1 cellular context compared by ENCODE assay signal in genomic region chr20:25237610-25238318, GRCh38.
TF ChIP-seq lines count a peak whose summit lies in the region.

No MANE protein-coding gene starts in this region.

TF ChIP-seq in K562, 482 proteins besides CTCF, POLR2A, EP300 and RAD21 (continued from another document and continues in another):
- TF ChIP-seq TCF15 (CRISPR knock-in tag; IDR thresholded peaks at IDR 0.05) (no peak), TCF7L2 (IDR thresholded peaks at IDR 0.05; ENCODE audit: low read depth, low read length) (no peak), CLOCK (CRISPR knock-in tag; IDR thresholded peaks at IDR 0.05; ENCODE audit: borderline replicate concordance) (no peak), TRIM24 (IDR thresholded peaks at IDR 0.05) (peak; percentile 84 to 92), NR2F6 (CRISPR knock-in tag; IDR thresholded peaks at IDR 0.05) (no peak), TCFL5 (CRISPR knock-in tag; conservative IDR thresholded peaks at IDR 0.05) (no peak), PHF20 (IDR thresholded peaks at IDR 0.05; ENCODE audit: partially characterized antibody) (no peak), ASH1L (IDR thresholded peaks at IDR 0.05; ENCODE audit: borderline replicate concordance, low read depth, partially characterized antibody) (no peak), STAT5B (CRISPR knock-in tag; IDR thresholded peaks at IDR 0.05) (no peak), TBL1XR1 (IDR thresholded peaks at IDR 0.05; ENCODE audit: low read length in 2 of 2) (peak in 1 of 2 experiments; percentile 67; a peak in 2 of 4 replicates), PHF8 (IDR thresholded peaks at IDR 0.05; ENCODE audit: borderline replicate concordance, low read length) (no peak), CGGBP1 (CRISPR knock-in tag; IDR thresholded peaks at IDR 0.05) (no peak), TEAD4 (IDR thresholded peaks at IDR 0.05; ENCODE audit: low read length) (peak; percentile 46; the same call in 1 of the 2 replicates), TEAD4 (CRISPR knock-in tag; IDR thresholded peaks at IDR 0.05; ENCODE audit: borderline replicate concordance) (no peak), VEZF1 (CRISPR knock-in tag; IDR thresholded peaks at IDR 0.05) (peak; percentile 45), ZHX1 (conservative IDR thresholded peaks at IDR 0.05; ENCODE audit: low read length) (no peak), HNRNPH1 (optimal IDR thresholded peaks at IDR 0.05; ENCODE audit: low read depth, low read length) (no peak), HOXB6 (CRISPR knock-in tag; IDR thresholded peaks at IDR 0.05; ENCODE audit: borderline replicate concordance) (no peak), ATF2 (CRISPR knock-in tag; IDR thresholded peaks at IDR 0.05) (no peak)
- TF ChIP-seq, protein P1, sequence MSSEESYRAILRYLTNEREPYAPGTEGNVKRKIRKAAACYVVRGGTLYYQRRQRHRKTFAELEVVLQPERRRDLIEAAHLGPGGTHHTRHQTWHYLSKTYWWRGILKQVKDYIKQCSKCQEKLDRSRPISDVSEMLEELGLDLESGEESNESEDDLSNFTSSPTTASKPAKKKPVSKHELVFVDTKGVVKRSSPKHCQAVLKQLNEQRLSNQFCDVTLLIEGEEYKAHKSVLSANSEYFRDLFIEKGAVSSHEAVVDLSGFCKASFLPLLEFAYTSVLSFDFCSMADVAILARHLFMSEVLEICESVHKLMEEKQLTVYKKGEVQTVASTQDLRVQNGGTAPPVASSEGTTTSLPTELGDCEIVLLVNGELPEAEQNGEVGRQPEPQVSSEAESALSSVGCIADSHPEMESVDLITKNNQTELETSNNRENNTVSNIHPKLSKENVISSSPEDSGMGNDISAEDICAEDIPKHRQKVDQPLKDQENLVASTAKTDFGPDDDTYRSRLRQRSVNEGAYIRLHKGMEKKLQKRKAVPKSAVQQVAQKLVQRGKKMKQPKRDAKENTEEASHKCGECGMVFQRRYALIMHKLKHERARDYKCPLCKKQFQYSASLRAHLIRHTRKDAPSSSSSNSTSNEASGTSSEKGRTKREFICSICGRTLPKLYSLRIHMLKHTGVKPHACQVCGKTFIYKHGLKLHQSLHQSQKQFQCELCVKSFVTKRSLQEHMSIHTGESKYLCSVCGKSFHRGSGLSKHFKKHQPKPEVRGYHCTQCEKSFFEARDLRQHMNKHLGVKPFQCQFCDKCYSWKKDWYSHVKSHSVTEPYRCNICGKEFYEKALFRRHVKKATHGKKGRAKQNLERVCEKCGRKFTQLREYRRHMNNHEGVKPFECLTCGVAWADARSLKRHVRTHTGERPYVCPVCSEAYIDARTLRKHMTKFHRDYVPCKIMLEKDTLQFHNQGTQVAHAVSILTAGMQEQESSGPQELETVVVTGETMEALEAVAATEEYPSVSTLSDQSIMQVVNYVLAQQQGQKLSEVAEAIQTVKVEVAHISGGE (CRISPR knock-in tag; IDR thresholded peaks at IDR 0.05) = peak in 1 of 3 experiments; percentile 50; a peak in 1 of 6 replicates
- TF ChIP-seq, protein P2, sequence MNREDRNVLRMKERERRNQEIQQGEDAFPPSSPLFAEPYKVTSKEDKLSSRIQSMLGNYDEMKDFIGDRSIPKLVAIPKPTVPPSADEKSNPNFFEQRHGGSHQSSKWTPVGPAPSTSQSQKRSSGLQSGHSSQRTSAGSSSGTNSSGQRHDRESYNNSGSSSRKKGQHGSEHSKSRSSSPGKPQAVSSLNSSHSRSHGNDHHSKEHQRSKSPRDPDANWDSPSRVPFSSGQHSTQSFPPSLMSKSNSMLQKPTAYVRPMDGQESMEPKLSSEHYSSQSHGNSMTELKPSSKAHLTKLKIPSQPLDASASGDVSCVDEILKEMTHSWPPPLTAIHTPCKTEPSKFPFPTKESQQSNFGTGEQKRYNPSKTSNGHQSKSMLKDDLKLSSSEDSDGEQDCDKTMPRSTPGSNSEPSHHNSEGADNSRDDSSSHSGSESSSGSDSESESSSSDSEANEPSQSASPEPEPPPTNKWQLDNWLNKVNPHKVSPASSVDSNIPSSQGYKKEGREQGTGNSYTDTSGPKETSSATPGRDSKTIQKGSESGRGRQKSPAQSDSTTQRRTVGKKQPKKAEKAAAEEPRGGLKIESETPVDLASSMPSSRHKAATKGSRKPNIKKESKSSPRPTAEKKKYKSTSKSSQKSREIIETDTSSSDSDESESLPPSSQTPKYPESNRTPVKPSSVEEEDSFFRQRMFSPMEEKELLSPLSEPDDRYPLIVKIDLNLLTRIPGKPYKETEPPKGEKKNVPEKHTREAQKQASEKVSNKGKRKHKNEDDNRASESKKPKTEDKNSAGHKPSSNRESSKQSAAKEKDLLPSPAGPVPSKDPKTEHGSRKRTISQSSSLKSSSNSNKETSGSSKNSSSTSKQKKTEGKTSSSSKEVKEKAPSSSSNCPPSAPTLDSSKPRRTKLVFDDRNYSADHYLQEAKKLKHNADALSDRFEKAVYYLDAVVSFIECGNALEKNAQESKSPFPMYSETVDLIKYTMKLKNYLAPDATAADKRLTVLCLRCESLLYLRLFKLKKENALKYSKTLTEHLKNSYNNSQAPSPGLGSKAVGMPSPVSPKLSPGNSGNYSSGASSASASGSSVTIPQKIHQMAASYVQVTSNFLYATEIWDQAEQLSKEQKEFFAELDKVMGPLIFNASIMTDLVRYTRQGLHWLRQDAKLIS (CRISPR knock-in tag; IDR thresholded peaks at IDR 0.05) = no peak
